16 cellular contexts compared by ENCODE assay signal in genomic region chr7:148356303-148356702, GRCh38.
"Had no signal": no experiment of that assay in that cellular context is flagged by ENCODE, and none has a peak within 500 bp of the region (broad histone marks: within the 10 kb centered on the region; RNA-seq: fewer than 3 reads in every experiment).

No MANE protein-coding gene starts in this region.

- H3K4me3 Mint-ChIP-seq: activated CD8-positive, alpha-beta memory T cell treated with anti-CD3 and anti-CD28 coated beads, Interleukin-2, amount 10 ng/mL, durations not matched to agents 7 days and 5 days; activated naive CD8-positive, alpha-beta T cell treated with anti-CD3 and anti-CD28 coated beads for 36 hours; natural killer cell; T-helper 2 cell treated with Interferon-gamma antibody and Interleukin-4, amounts not matched to agents 5 μg/mL and 100 μg/mL, for 36 hours had no signal

- H3K27ac Mint-ChIP-seq: activated CD8-positive, alpha-beta memory T cell treated with anti-CD3 and anti-CD28 coated beads, Interleukin-2, amount 10 ng/mL, durations not matched to agents 7 days and 5 days; activated naive CD8-positive, alpha-beta T cell treated with anti-CD3 and anti-CD28 coated beads for 36 hours; natural killer cell; T-helper 2 cell treated with Interferon-gamma antibody and Interleukin-4, amounts not matched to agents 5 μg/mL and 100 μg/mL, for 36 hours had no signal

- H3K27ac ChIP-seq: transverse colon had no signal

- H3K4me1 Mint-ChIP-seq: activated CD8-positive, alpha-beta memory T cell treated with anti-CD3 and anti-CD28 coated beads, Interleukin-2, amount 10 ng/mL, durations not matched to agents 7 days and 5 days; activated naive CD8-positive, alpha-beta T cell treated with anti-CD3 and anti-CD28 coated beads for 36 hours; natural killer cell had no signal

- H3K36me3 Mint-ChIP-seq: activated CD8-positive, alpha-beta memory T cell treated with anti-CD3 and anti-CD28 coated beads, Interleukin-2, amount 10 ng/mL, durations not matched to agents 7 days and 5 days; activated naive CD8-positive, alpha-beta T cell treated with anti-CD3 and anti-CD28 coated beads for 36 hours; natural killer cell had no signal

- DNase-seq: activated CD4-positive, alpha-beta T cell treated with anti-CD3 and anti-CD28 coated beads, Interleukin-2, amount 50 U/mL, for 48 hours; activated CD4-positive, CD25-positive, alpha-beta regulatory T cell treated with anti-CD3 and anti-CD28 coated beads, Interleukin-2, amount 50 U/mL, for 72 hours; activated CD8-positive, alpha-beta memory T cell treated with anti-CD3 and anti-CD28 coated beads, Interleukin-2, amount 10 ng/mL, durations not matched to agents 7 days and 5 days; activated gamma-delta T cell; activated naive CD8-positive, alpha-beta T cell treated with anti-CD3 and anti-CD28 coated beads for 36 hours; activated T-cell treated with anti-CD3 and anti-CD28 coated beads, Interleukin-2, amount 50 U/mL, for 48 hours; anterior cingulate cortex; foreskin fibroblast; natural killer cell; SIG-M5; SW 1271; transverse colon had no signal

- H3K36me3 ChIP-seq: esophagus muscularis mucosa, transverse colon had no signal

- H3K4me3 ChIP-seq: esophagus muscularis mucosa, lung, smooth muscle cell, transverse colon had no signal

- H3K9me3 Mint-ChIP-seq: activated naive CD8-positive, alpha-beta T cell treated with anti-CD3 and anti-CD28 coated beads for 36 hours; natural killer cell; T-helper 2 cell treated with Interferon-gamma antibody and Interleukin-4, amounts not matched to agents 5 μg/mL and 100 μg/mL, for 36 hours had no signal

- H3K9me3 ChIP-seq: esophagus muscularis mucosa, transverse colon had no signal

- H3K27me3 ChIP-seq: esophagus muscularis mucosa, transverse colon had no signal

- H3K4me1 ChIP-seq: transverse colon had no signal

- ATAC-seq: activated CD8-positive, alpha-beta memory T cell treated with anti-CD3 and anti-CD28 coated beads, Interleukin-2, amount 10 ng/mL, durations not matched to agents 7 days and 5 days; natural killer cell had no signal
